Comparison of ENCODE assay signal across 17 cellular contexts in the genomic region with DNA sequence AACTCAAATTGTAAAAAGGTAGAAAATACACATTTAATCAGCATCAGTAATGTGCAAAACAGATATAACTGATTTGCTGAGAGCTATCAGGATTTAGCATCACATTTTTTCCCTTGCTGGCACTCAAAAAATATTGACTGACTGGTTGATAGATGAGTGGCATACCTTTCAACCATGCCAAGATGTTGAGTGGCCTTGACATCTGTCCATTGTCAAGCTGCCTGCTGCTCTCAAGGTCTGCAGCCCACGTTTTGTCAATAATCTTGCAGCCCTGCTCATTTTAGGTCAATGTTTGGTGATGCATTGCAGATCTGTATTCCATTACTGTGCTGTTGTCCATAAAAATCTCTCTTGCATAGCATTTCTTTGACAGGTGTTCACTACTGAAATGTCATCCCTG.
"Had no signal": no experiment of that assay in that cellular context is flagged by ENCODE, and none has a peak within 500 bp of the region (broad histone marks: within the 10 kb centered on the region; RNA-seq: fewer than 3 reads in every experiment).

No MANE protein-coding gene starts in this region.

- H3K9ac ChIP-seq: neural progenitor cell had no signal

- DNase-seq: activated CD4-positive, alpha-beta memory T cell treated with anti-CD3 and anti-CD28 coated beads, Interleukin-2, amount 10 ng/mL, durations not matched to agents 7 days and 5 days; activated CD4-positive, alpha-beta T cell treated with anti-CD3 and anti-CD28 coated beads for 4 hours; activated CD4-positive, CD25-positive, alpha-beta regulatory T cell; activated gamma-delta T cell treated with Interleukin-2 at 50 U/mL for 16 hours; anterior cingulate cortex; body of pancreas; immature natural killer cell; left lung; naive B cell; small intestine; stimulated activated CD4-positive, alpha-beta T cell treated with anti-CD3 and anti-CD28 coated beads, Interleukin-15, amount 100 ng/mL, for 24 hours; stomach had no signal

- H3K27me3 ChIP-seq: body of pancreas, cardiac muscle cell, neural progenitor cell, tibial nerve had no signal

- H3K27ac ChIP-seq: body of pancreas, cardiac muscle cell, left lung, neural progenitor cell, stomach, suprapubic skin, tibial nerve had no signal

- H3K4me1 ChIP-seq: body of pancreas, left lung, neural progenitor cell, stomach, suprapubic skin, tibial nerve had no signal

- H3K4me2 ChIP-seq: neural progenitor cell had no signal

- H3K36me3 ChIP-seq: cardiac muscle cell, left lung, neural progenitor cell, stomach, suprapubic skin, tibial nerve had no signal

- H3K4me3 ChIP-seq: body of pancreas, cardiac muscle cell, left lung, lung, neural progenitor cell, stomach, suprapubic skin, tibial nerve had no signal

- H3K9me3 ChIP-seq: body of pancreas, suprapubic skin had no signal
